35 cellular contexts compared by ENCODE assay signal in genomic region chr17:15346196-15346595, GRCh38. TPM values are rescaled to one million over a fixed set of nuclear protein-coding genes. Genes with fewer than 3 reads are reported as not detected.
"Had no signal": no experiment of that assay in that cellular context is flagged by ENCODE, and none has a peak within 500 bp of the region (broad histone marks: within the 10 kb centered on the region; RNA-seq: fewer than 3 reads in every experiment).

No MANE protein-coding gene starts in this region.

- H3K27ac ChIP-seq: adrenal gland, body of pancreas, breast epithelium, VCaP had no signal

- H3K36me3 ChIP-seq: adrenal gland, breast epithelium had no signal

- ATAC-seq: activated naive CD4-positive, alpha-beta T cell treated with anti-CD3 and anti-CD28 coated beads, Interleukin-2, amount 50 U/mL, for 72 hours; activated T-cell treated with anti-CD3 and anti-CD28 coated beads, Interleukin-2, amount 50 U/mL, for 4 hours; body of pancreas; K562 had no signal

- H3K27ac Mint-ChIP-seq: activated B cell treated with CpG ODN at 0.5 μM for 24 hours; activated CD4-positive, alpha-beta memory T cell treated with anti-CD3 and anti-CD28 coated beads for 36 hours; activated naive CD4-positive, alpha-beta T cell treated with anti-CD3 and anti-CD28 coated beads for 36 hours; activated naive CD4-positive, alpha-beta T cell treated with anti-CD3 and anti-CD28 coated beads, Interleukin-2, amount 50 U/mL, for 72 hours; activated T-helper 1 cell treated with anti-CD3 and anti-CD28 coated beads, Interleukin-12 subunit alpha, Interleukin-12 subunit beta, Interleukin-2, Interleukin-4 antibody, amounts not matched to agents 30 ng/mL and 10 ng/mL and 1 ng/mL, durations not matched to agents 14 hours and 24 hours and 36 hours had no signal

- FAIRE-seq: astrocyte, K562 had no signal

- DNase-seq: activated B cell treated with CpG ODN at 0.5 μM for 24 hours; activated CD4-positive, alpha-beta memory T cell treated with anti-CD3 and anti-CD28 coated beads for 36 hours; activated CD4-positive, alpha-beta T cell treated with anti-CD3 and anti-CD28 coated beads for 4 hours; activated CD4-positive, alpha-beta T cell treated with anti-CD3 and anti-CD28 coated beads, Interleukin-2, amount 50 U/mL, for 1 hour; activated CD4-positive, CD25-positive, alpha-beta regulatory T cell treated with anti-CD3 and anti-CD28 coated beads, Interleukin-2, amount 50 U/mL, for 72 hours; activated CD8-positive, alpha-beta memory T cell treated with anti-CD3 and anti-CD28 coated beads, Interleukin-2, amount 50 U/mL, for 4 hours; activated gamma-delta T cell treated with Interleukin-2 at 50 U/mL for 16 hours; activated naive CD4-positive, alpha-beta T cell treated with anti-CD3 and anti-CD28 coated beads for 36 hours; activated T-cell treated with anti-CD3 and anti-CD28 coated beads for 4 hours; activated T-cell treated with anti-CD3 and anti-CD28 coated beads, Interleukin-2, amount 50 U/mL, for 4 hours; adrenal gland; body of pancreas; NCI-H1048; NCI-H1105 treated with DMSO at 0.1 percent for 48 hours; NCI-H1436 treated with DMSO at 0.1 percent for 48 hours; NCI-H1694 treated with DMSO at 0.1 percent for 48 hours; NCI-H2029 treated with DMSO at 0.1 percent for 48 hours; NCI-H2107; NCI-H2171; NCI-H510A; NCI-H526; NCI-H748 treated with DMSO at 0.1 percent for 48 hours; NK-92 treated with Interleukin-12 subunit alpha and Interleukin-12 subunit beta, amount 100 ng/mL, for 24 hours; Right ventricle myocardium superior; SW 1271; T-helper 1 cell; T-helper 2 cell; T-helper 9 cell had no signal

- H3K36me3 Mint-ChIP-seq: activated CD4-positive, alpha-beta memory T cell treated with anti-CD3 and anti-CD28 coated beads for 36 hours had no signal

- H3K27me3 ChIP-seq: body of pancreas, breast epithelium had no signal

- H3K9me3 Mint-ChIP-seq: activated B cell treated with CpG ODN at 0.5 μM for 24 hours; activated CD4-positive, alpha-beta memory T cell treated with anti-CD3 and anti-CD28 coated beads for 36 hours; activated naive CD4-positive, alpha-beta T cell treated with anti-CD3 and anti-CD28 coated beads for 36 hours; activated T-cell treated with anti-CD3 and anti-CD28 coated beads, Interleukin-2, amount 50 U/mL, for 4 hours; activated T-helper 1 cell treated with anti-CD3 and anti-CD28 coated beads, Interleukin-12 subunit alpha, Interleukin-12 subunit beta, Interleukin-2, Interleukin-4 antibody, amounts not matched to agents 30 ng/mL and 10 ng/mL and 1 ng/mL, durations not matched to agents 14 hours and 24 hours and 36 hours had no signal

- H3K4me3 ChIP-seq: adrenal gland, body of pancreas, breast epithelium, K562 had no signal

- H3K4me1 ChIP-seq: breast epithelium had no signal

- H3K9me3 ChIP-seq: adrenal gland, body of pancreas, breast epithelium had no signal

- H3K4me3 Mint-ChIP-seq: activated B cell treated with CpG ODN at 0.5 μM for 24 hours; activated CD4-positive, alpha-beta memory T cell treated with anti-CD3 and anti-CD28 coated beads for 36 hours; activated naive CD4-positive, alpha-beta T cell treated with anti-CD3 and anti-CD28 coated beads for 36 hours; activated T-cell treated with anti-CD3 and anti-CD28 coated beads, Interleukin-2, amount 50 U/mL, for 4 hours; activated T-helper 1 cell treated with anti-CD3 and anti-CD28 coated beads, Interleukin-12 subunit alpha, Interleukin-12 subunit beta, Interleukin-2, Interleukin-4 antibody, amounts not matched to agents 30 ng/mL and 10 ng/mL and 1 ng/mL, durations not matched to agents 14 hours and 24 hours and 36 hours had no signal

RNA-seq across cellular contexts. Expression of gene TEKT3, which starts 4.8 kb away (rescaled TPM):
- total RNA-seq: activated B cell treated with CpG ODN at 0.5 μM for 24 hours; activated naive CD4-positive, alpha-beta T cell treated with anti-CD3 and anti-CD28 coated beads for 36 hours; activated naive CD4-positive, alpha-beta T cell treated with anti-CD3 and anti-CD28 coated beads, Interleukin-2, amount 50 U/mL, for 72 hours; activated T-helper 1 cell treated with anti-CD3 and anti-CD28 coated beads, Interleukin-12 subunit alpha, Interleukin-12 subunit beta, Interleukin-2, Interleukin-4 antibody, amounts not matched to agents 30 ng/mL and 10 ng/mL and 1 ng/mL, durations not matched to agents 14 hours and 24 hours and 36 hours; astrocyte; body of pancreas; K562; M059J had no signal
- polyA plus RNA-seq: K562 had no signal
